In the genomic region with DNA sequence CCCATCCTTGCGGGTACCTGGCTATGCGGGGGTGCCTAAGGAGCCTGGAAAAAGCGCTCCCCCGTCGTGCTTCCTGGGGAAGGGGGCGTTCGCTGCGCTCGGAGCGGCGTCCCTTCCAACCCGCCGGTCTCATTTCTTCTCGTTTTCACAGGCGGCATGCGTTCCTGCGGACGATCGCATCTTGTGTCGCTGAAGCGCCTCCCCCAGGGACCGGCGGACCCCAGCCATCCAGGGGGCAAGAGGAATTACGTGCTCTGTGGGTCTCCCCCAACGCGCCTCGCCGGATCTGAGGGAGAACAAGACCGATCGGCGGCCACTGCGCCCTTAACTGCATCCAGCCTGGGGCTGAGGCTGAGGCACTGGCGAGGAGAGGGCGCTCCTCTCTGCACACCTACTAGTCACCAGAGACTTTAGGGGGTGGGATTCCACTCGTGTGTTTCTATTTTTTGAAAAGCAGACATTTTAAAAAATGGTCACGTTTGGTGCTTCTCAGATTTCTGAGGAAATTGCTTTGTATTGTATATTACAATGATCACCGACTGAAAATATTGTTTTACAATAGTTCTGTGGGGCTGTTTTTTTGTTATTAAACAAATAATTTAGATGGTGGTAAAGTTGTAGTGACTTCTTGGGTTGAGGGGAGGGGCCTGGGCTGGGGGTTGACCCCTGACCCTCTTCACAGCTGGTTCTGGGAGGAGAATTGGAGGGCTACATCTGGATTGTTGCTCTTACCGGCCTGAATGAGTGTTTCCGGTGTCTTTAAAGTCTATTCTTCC, we compare ENCODE assay signal across 1 cellular context.
TF ChIP-seq lines count a peak whose summit lies in the region.

No MANE protein-coding gene starts in this region.

TF ChIP-seq in HepG2, 621 proteins besides CTCF, POLR2A, EP300 and RAD21 (continued from another document and continues in another):
- TF ChIP-seq ATF2 (CRISPR knock-in tag; IDR thresholded peaks at IDR 0.05) (peak; percentile 19; the same call in 1 of the 2 replicates), ZNF234 (CRISPR knock-in tag; conservative IDR thresholded peaks at IDR 0.05) (0 out of 2 replicates have a peak, but pooled peaks have one; percentile 68), NKX3-1 (CRISPR knock-in tag; IDR thresholded peaks at IDR 0.05) (peak; percentile 48; the same call in 1 of the 2 replicates), CBX2 (IDR thresholded peaks at IDR 0.05; ENCODE audit: low read depth, low read length) (peak; percentile 76; the same call in 1 of the 2 replicates), CBX2 (CRISPR knock-in tag; IDR thresholded peaks at IDR 0.05; ENCODE audit: low read depth) (0 out of 2 replicates have a peak, but pooled peaks have one; percentile 34), THYN1 (CRISPR knock-in tag; IDR thresholded peaks at IDR 0.05; ENCODE audit: borderline replicate concordance, low read depth) (peak; percentile 59; the same call in 1 of the 2 replicates), RXRA (CRISPR knock-in tag; IDR thresholded peaks at IDR 0.05) (peak; percentile 17; the same call in 1 of the 2 replicates), SALL2 (CRISPR knock-in tag; IDR thresholded peaks at IDR 0.05) (peak; percentile 15; the same call in 1 of the 2 replicates), HMG20B (CRISPR knock-in tag; conservative IDR thresholded peaks at IDR 0.05) (no peak), TCF7L2 (IDR thresholded peaks at IDR 0.05; ENCODE audit: low read depth, low read length) (no peak), NFYB (CRISPR knock-in tag; IDR thresholded peaks at IDR 0.05) (0 out of 2 replicates have a peak, but pooled peaks have one; percentile 19), ZNF816 (CRISPR knock-in tag; IDR thresholded peaks at IDR 0.05; ENCODE audit: borderline replicate concordance) (0 out of 2 replicates have a peak, but pooled peaks have one; percentile 71), ZBTB42 (CRISPR knock-in tag; IDR thresholded peaks at IDR 0.05) (0 out of 2 replicates have a peak, but pooled peaks have one; percentile 22), XRCC5 (optimal IDR thresholded peaks at IDR 0.05; ENCODE audit: low read length) (peak; percentile 57), MLLT10 (CRISPR knock-in tag; IDR thresholded peaks at IDR 0.05) (peak; percentile 67; the same call in 1 of the 2 replicates), ZNF841 (CRISPR knock-in tag; IDR thresholded peaks at IDR 0.05; ENCODE audit: borderline replicate concordance) (0 out of 2 replicates have a peak, but pooled peaks have one; percentile 77), DZIP1 (CRISPR knock-in tag; IDR thresholded peaks at IDR 0.05) (peak; percentile 96), GABPB1 (CRISPR knock-in tag; IDR thresholded peaks at IDR 0.05) (peak; percentile 10), ZC3H13 (CRISPR knock-in tag; IDR thresholded peaks at IDR 0.05) (peak; percentile 100), ZNF879 (CRISPR knock-in tag; IDR thresholded peaks at IDR 0.05) (0 out of 2 replicates have a peak, but pooled peaks have one; percentile 83), FOSL1 (CRISPR knock-in tag; IDR thresholded peaks at IDR 0.05; ENCODE audit: borderline replicate concordance) (0 out of 2 replicates have a peak, but pooled peaks have one; percentile 16), ZBTB21 (CRISPR knock-in tag; IDR thresholded peaks at IDR 0.05) (no peak), ISL2 (CRISPR knock-in tag; IDR thresholded peaks at IDR 0.05) (no peak; the same call in 1 of the 2 replicates), ZNF235 (CRISPR knock-in tag; IDR thresholded peaks at IDR 0.05; ENCODE audit: borderline replicate concordance) (0 out of 2 replicates have a peak, but pooled peaks have one; percentile 2), ZNF274 (CRISPR knock-in tag; IDR thresholded peaks at IDR 0.05) (no peak), ZNF30 (CRISPR knock-in tag; IDR thresholded peaks at IDR 0.05) (0 out of 2 replicates have a peak, but pooled peaks have one; percentile 69), BHLHE40 (IDR thresholded peaks at IDR 0.05; ENCODE audit: low read length) (peak; percentile 2; the same call in 1 of the 2 replicates), ZMYM4 (CRISPR knock-in tag; IDR thresholded peaks at IDR 0.05) (no peak), ZSCAN25 (CRISPR knock-in tag; IDR thresholded peaks at IDR 0.05) (0 out of 2 replicates have a peak, but pooled peaks have one; percentile 34), JUNB (CRISPR knock-in tag; IDR thresholded peaks at IDR 0.05; ENCODE audit: borderline replicate concordance) (peak; percentile 57; the same call in 1 of the 2 replicates), DR1 (CRISPR knock-in tag; IDR thresholded peaks at IDR 0.05) (0 out of 2 replicates have a peak, but pooled peaks have one; percentile 22), MYC (CRISPR knock-in tag; IDR thresholded peaks at IDR 0.05; ENCODE audit: borderline replicate concordance) (no peak), KLF6 (CRISPR knock-in tag; IDR thresholded peaks at IDR 0.05) (no peak; the same call in 1 of the 2 replicates), HDAC2 (CRISPR knock-in tag; IDR thresholded peaks at IDR 0.05) (peak; percentile 9; the same call in 1 of the 2 replicates), SETDB1 (CRISPR knock-in tag; IDR thresholded peaks at IDR 0.05; ENCODE audit: borderline replicate concordance) (0 out of 2 replicates have a peak, but pooled peaks have one; percentile 41), PRPF4 (IDR thresholded peaks at IDR 0.05; ENCODE audit: low read depth, low read length, poor library complexity, severe bottlenecking) (no peak), IKZF4 (CRISPR knock-in tag; IDR thresholded peaks at IDR 0.05; ENCODE audit: borderline replicate concordance, low read depth, not compliant biosample characterization) (no peak), HOXA9 (CRISPR knock-in tag; IDR thresholded peaks at IDR 0.05; ENCODE audit: borderline replicate concordance) (peak; percentile 89; the same call in 1 of the 2 replicates), NR2C2 (CRISPR knock-in tag; IDR thresholded peaks at IDR 0.05; ENCODE audit: borderline replicate concordance) (peak; percentile 81), ZNF580 (CRISPR knock-in tag; IDR thresholded peaks at IDR 0.05; ENCODE audit: borderline replicate concordance, low read depth) (peak; percentile 62), ZNF678 (CRISPR knock-in tag; IDR thresholded peaks at IDR 0.05) (peak; percentile 65; the same call in 1 of the 2 replicates), MEIS2 (CRISPR knock-in tag; IDR thresholded peaks at IDR 0.05) (peak; percentile 48), ZSCAN30 (CRISPR knock-in tag; IDR thresholded peaks at IDR 0.05) (no peak), NCOA1 (CRISPR knock-in tag; IDR thresholded peaks at IDR 0.05) (peak; percentile 59; the same call in 1 of the 2 replicates), HOXA7 (CRISPR knock-in tag; IDR thresholded peaks at IDR 0.05) (peak; percentile 64; the same call in 1 of the 2 replicates), NFIC (IDR thresholded peaks at IDR 0.05; ENCODE audit: low read length) (no peak), ZNF629 (CRISPR knock-in tag; conservative IDR thresholded peaks at IDR 0.05) (0 out of 2 replicates have a peak, but pooled peaks have one; percentile 2), ZNF329 (CRISPR knock-in tag; IDR thresholded peaks at IDR 0.05; ENCODE audit: low read depth) (peak; percentile 23; the same call in 1 of the 2 replicates), REL (CRISPR knock-in tag; conservative IDR thresholded peaks at IDR 0.05) (no peak)
- TF ChIP-seq, protein P1, sequence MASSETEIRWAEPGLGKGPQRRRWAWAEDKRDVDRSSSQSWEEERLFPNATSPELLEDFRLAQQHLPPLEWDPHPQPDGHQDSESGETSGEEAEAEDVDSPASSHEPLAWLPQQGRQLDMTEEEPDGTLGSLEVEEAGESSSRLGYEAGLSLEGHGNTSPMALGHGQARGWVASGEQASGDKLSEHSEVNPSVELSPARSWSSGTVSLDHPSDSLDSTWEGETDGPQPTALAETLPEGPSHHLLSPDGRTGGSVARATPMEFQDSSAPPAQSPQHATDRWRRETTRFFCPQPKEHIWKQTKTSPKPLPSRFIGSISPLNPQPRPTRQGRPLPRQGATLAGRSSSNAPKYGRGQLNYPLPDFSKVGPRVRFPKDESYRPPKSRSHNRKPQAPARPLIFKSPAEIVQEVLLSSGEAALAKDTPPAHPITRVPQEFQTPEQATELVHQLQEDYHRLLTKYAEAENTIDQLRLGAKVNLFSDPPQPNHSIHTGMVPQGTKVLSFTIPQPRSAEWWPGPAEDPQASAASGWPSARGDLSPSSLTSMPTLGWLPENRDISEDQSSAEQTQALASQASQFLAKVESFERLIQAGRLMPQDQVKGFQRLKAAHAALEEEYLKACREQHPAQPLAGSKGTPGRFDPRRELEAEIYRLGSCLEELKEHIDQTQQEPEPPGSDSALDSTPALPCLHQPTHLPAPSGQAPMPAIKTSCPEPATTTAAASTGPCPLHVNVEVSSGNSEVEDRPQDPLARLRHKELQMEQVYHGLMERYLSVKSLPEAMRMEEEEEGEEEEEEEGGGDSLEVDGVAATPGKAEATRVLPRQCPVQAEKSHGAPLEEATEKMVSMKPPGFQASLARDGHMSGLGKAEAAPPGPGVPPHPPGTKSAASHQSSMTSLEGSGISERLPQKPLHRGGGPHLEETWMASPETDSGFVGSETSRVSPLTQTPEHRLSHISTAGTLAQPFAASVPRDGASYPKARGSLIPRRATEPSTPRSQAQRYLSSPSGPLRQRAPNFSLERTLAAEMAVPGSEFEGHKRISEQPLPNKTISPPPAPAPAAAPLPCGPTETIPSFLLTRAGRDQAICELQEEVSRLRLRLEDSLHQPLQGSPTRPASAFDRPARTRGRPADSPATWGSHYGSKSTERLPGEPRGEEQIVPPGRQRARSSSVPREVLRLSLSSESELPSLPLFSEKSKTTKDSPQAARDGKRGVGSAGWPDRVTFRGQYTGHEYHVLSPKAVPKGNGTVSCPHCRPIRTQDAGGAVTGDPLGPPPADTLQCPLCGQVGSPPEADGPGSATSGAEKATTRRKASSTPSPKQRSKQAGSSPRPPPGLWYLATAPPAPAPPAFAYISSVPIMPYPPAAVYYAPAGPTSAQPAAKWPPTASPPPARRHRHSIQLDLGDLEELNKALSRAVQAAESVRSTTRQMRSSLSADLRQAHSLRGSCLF (CRISPR knock-in tag; IDR thresholded peaks at IDR 0.05; ENCODE audit: borderline replicate concordance) = peak; percentile 18
- TF ChIP-seq, protein P2, sequence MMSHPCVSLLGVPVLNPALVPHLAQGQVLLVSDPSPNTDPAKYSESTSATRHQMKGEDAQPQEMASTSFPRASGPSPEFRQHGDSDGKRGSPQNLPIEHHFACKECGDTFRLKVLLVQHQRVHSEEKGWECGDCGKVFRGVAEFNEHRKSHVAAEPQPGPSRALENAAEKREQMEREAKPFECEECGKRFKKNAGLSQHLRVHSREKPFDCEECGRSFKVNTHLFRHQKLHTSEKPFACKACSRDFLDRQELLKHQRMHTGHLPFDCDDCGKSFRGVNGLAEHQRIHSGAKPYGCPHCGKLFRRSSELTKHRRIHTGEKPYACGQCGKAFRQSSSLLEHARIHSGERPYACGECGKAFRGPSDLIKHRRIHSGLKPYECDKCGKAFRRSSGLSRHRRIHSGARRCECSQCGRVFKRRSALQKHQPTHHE (CRISPR knock-in tag; IDR thresholded peaks at IDR 0.05; ENCODE audit: borderline replicate concordance) = 0 out of 2 replicates have a peak, but pooled peaks have one; percentile 26
- TF ChIP-seq, protein P3, sequence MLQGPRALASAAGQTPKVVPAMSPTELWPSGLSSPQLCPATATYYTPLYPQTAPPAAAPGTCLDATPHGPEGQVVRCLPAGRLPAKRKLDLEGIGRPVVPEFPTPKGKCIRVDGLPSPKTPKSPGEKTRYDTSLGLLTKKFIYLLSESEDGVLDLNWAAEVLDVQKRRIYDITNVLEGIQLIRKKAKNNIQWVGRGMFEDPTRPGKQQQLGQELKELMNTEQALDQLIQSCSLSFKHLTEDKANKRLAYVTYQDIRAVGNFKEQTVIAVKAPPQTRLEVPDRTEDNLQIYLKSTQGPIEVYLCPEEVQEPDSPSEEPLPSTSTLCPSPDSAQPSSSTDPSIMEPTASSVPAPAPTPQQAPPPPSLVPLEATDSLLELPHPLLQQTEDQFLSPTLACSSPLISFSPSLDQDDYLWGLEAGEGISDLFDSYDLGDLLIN (CRISPR knock-in tag; IDR thresholded peaks at IDR 0.05; ENCODE audit: borderline replicate concordance) = 0 out of 2 replicates have a peak, but pooled peaks have one; percentile 38
- TF ChIP-seq, protein P4, sequence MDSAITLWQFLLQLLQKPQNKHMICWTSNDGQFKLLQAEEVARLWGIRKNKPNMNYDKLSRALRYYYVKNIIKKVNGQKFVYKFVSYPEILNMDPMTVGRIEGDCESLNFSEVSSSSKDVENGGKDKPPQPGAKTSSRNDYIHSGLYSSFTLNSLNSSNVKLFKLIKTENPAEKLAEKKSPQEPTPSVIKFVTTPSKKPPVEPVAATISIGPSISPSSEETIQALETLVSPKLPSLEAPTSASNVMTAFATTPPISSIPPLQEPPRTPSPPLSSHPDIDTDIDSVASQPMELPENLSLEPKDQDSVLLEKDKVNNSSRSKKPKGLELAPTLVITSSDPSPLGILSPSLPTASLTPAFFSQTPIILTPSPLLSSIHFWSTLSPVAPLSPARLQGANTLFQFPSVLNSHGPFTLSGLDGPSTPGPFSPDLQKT (CRISPR knock-in tag; IDR thresholded peaks at IDR 0.05; ENCODE audit: borderline replicate concordance) = peak; percentile 55; the same call in 1 of the 2 replicates
